In the genomic region with DNA sequence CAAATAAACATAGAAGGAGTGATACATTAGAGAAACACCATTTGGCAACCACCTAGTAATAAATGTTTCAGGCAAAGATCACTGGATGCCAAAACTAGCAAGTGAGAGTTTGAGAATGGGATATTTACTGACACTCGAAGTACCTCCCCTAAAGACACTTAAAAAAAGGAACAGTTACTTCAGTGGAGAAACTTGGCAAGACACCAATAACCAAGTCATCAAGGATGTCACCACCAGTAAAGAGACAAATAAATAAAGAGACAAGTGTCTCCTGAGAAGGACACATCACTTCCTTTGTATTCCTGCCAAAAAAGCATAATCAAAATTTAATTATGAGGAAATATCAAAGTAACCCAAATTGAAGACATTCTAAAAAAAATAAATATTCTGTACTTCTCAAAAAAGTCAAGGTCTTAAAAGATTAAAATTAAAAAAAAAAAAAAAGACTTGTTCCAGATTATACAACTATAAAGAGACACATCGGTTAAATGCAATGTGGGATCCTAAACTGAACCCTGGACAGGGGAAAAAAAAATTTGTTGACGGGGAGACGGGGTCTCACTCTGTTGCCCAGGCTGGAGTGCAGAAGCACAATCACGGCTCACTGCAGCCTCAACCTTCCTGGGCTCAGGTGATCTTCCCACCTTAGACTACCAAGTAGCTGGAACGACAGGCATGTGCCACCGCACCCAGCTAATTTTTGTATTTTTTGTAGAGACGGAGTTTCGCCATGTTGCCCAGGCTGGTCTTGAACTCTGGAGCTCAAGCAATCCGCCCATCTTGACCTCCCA, we compare ENCODE assay signal across 1 cellular context.
TF ChIP-seq lines count a peak whose summit lies in the region.

No MANE protein-coding gene starts in this region.

TF ChIP-seq in HepG2, 621 proteins besides CTCF, POLR2A, EP300 and RAD21:
- TF ChIP-seq ZNF790 (CRISPR knock-in tag; IDR thresholded peaks at IDR 0.05; ENCODE audit: borderline replicate concordance) (no peak), GLMP (CRISPR knock-in tag; IDR thresholded peaks at IDR 0.05; ENCODE audit: borderline replicate concordance) (no peak), ZNF749 (CRISPR knock-in tag; IDR thresholded peaks at IDR 0.05; ENCODE audit: borderline replicate concordance) (no peak), KLF6 (CRISPR knock-in tag; IDR thresholded peaks at IDR 0.05) (no peak), ZBTB10 (CRISPR knock-in tag; IDR thresholded peaks at IDR 0.05; ENCODE audit: borderline replicate concordance) (no peak), TEAD2 (CRISPR knock-in tag; IDR thresholded peaks at IDR 0.05) (no peak), ZFP82 (CRISPR knock-in tag; IDR thresholded peaks at IDR 0.05; ENCODE audit: borderline replicate concordance) (no peak), WIZ (CRISPR knock-in tag; IDR thresholded peaks at IDR 0.05) (no peak), SIX1 (CRISPR knock-in tag; IDR thresholded peaks at IDR 0.05; ENCODE audit: borderline replicate concordance) (no peak), HBP1 (CRISPR knock-in tag; IDR thresholded peaks at IDR 0.05; ENCODE audit: low read depth) (no peak), HMGXB4 (CRISPR knock-in tag; IDR thresholded peaks at IDR 0.05; ENCODE audit: borderline replicate concordance in 1 of 2, low read depth in 1 of 2) (no peak), ZNF552 (CRISPR knock-in tag; IDR thresholded peaks at IDR 0.05; ENCODE audit: borderline replicate concordance) (no peak), SOX5 (CRISPR knock-in tag; IDR thresholded peaks at IDR 0.05; ENCODE audit: borderline replicate concordance) (no peak), ZNF556 (CRISPR knock-in tag; IDR thresholded peaks at IDR 0.05; ENCODE audit: borderline replicate concordance) (no peak), TARDBP (CRISPR knock-in tag; IDR thresholded peaks at IDR 0.05) (no peak), CSRNP1 (CRISPR knock-in tag; IDR thresholded peaks at IDR 0.05) (no peak), ZNF350 (CRISPR knock-in tag; IDR thresholded peaks at IDR 0.05; ENCODE audit: borderline replicate concordance, low read depth) (no peak), SP1 (IDR thresholded peaks at IDR 0.05) (no peak), SP1 (CRISPR knock-in tag; IDR thresholded peaks at IDR 0.05) (no peak), MIXL1 (CRISPR knock-in tag; IDR thresholded peaks at IDR 0.05) (no peak), SMAD9 (CRISPR knock-in tag; IDR thresholded peaks at IDR 0.05) (no peak)
